In the genomic region with DNA sequence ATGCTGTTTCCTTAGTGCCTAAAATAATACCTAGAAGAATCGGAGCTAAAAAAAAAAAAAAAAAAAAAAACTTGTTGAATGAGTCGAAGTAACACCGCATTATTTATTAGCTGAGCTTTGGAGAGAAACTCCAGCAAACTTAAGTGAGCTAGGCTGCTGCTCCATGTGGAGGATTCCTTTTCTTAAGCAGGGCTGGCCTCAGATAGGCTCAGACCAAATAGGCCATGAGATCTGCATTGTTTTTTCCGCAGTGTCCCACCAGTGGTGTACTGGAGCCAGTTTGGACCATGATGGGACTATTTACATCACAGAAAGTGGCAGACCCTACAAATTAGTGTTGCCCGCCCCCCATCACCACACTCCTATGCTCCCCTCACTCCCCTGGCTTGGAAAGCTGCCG, we compare ENCODE assay signal across 1 cellular context.
TF ChIP-seq lines count a peak whose summit lies in the region.

No MANE protein-coding gene starts in this region.

TF ChIP-seq in WTC11, 78 proteins besides CTCF, POLR2A, EP300 and RAD21 (continued from another document):
- TF ChIP-seq, protein P1, sequence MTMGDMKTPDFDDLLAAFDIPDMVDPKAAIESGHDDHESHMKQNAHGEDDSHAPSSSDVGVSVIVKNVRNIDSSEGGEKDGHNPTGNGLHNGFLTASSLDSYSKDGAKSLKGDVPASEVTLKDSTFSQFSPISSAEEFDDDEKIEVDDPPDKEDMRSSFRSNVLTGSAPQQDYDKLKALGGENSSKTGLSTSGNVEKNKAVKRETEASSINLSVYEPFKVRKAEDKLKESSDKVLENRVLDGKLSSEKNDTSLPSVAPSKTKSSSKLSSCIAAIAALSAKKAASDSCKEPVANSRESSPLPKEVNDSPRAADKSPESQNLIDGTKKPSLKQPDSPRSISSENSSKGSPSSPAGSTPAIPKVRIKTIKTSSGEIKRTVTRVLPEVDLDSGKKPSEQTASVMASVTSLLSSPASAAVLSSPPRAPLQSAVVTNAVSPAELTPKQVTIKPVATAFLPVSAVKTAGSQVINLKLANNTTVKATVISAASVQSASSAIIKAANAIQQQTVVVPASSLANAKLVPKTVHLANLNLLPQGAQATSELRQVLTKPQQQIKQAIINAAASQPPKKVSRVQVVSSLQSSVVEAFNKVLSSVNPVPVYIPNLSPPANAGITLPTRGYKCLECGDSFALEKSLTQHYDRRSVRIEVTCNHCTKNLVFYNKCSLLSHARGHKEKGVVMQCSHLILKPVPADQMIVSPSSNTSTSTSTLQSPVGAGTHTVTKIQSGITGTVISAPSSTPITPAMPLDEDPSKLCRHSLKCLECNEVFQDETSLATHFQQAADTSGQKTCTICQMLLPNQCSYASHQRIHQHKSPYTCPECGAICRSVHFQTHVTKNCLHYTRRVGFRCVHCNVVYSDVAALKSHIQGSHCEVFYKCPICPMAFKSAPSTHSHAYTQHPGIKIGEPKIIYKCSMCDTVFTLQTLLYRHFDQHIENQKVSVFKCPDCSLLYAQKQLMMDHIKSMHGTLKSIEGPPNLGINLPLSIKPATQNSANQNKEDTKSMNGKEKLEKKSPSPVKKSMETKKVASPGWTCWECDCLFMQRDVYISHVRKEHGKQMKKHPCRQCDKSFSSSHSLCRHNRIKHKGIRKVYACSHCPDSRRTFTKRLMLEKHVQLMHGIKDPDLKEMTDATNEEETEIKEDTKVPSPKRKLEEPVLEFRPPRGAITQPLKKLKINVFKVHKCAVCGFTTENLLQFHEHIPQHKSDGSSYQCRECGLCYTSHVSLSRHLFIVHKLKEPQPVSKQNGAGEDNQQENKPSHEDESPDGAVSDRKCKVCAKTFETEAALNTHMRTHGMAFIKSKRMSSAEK (CRISPR knock-in tag; IDR thresholded peaks at IDR 0.05; ENCODE audit: borderline replicate concordance) = no peak
- TF ChIP-seq FOXK1 (CRISPR knock-in tag; IDR thresholded peaks at IDR 0.05) = no peak
- no peak for TF ChIP-seq ELF4 (CRISPR knock-in tag; IDR thresholded peaks at IDR 0.05; ENCODE audit: low read depth)
- TF ChIP-seq ZNF512 (CRISPR knock-in tag; IDR thresholded peaks at IDR 0.05; ENCODE audit: borderline replicate concordance) = no peak
- TF ChIP-seq SP1 (CRISPR knock-in tag; conservative IDR thresholded peaks at IDR 0.05) = no peak
- TF ChIP-seq, protein P2, sequence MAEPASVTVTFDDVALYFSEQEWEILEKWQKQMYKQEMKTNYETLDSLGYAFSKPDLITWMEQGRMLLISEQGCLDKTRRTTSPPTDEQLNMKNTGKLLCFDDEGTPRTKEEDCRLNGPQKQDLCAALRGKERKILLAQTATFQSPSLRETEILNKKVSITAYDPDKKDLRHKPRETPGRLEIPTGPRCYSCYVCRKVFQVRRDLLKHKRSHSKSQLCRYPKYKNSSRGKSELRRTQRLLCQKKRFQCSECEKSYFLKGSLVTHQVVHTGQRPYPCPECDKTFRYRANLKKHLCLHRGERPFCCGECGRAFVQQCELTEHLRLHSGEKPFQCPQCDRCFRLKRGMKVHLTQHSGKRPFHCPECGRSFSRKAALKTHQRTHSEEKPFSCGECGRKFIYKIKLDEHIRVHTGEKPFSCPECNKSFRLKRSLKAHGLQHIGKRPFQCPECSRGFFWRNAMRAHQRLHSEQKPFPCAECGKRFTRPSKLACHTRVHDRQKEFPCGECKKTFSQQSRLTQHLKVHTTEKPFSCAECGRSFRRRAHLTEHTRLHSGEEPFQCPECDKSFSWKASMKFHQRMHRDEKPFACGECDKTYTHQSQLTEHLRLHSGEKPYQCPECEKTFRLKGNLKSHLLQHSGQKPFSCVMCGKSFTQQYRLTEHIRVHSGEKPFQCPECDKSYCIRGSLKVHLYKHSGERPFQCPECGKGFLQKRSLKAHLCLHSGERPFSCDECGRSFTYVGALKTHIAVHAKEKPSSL (CRISPR knock-in tag; conservative IDR thresholded peaks at IDR 0.05) = no peak
- TF ChIP-seq E2F5 (CRISPR knock-in tag; IDR thresholded peaks at IDR 0.05) = no peak
- TF ChIP-seq, protein P3, sequence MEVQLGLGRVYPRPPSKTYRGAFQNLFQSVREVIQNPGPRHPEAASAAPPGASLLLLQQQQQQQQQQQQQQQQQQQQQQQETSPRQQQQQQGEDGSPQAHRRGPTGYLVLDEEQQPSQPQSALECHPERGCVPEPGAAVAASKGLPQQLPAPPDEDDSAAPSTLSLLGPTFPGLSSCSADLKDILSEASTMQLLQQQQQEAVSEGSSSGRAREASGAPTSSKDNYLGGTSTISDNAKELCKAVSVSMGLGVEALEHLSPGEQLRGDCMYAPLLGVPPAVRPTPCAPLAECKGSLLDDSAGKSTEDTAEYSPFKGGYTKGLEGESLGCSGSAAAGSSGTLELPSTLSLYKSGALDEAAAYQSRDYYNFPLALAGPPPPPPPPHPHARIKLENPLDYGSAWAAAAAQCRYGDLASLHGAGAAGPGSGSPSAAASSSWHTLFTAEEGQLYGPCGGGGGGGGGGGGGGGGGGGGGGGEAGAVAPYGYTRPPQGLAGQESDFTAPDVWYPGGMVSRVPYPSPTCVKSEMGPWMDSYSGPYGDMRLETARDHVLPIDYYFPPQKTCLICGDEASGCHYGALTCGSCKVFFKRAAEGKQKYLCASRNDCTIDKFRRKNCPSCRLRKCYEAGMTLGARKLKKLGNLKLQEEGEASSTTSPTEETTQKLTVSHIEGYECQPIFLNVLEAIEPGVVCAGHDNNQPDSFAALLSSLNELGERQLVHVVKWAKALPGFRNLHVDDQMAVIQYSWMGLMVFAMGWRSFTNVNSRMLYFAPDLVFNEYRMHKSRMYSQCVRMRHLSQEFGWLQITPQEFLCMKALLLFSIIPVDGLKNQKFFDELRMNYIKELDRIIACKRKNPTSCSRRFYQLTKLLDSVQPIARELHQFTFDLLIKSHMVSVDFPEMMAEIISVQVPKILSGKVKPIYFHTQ (CRISPR knock-in tag; IDR thresholded peaks at IDR 0.05) = no peak
- TF ChIP-seq HMGXB4 (CRISPR knock-in tag; IDR thresholded peaks at IDR 0.05) = no peak
- TF ChIP-seq MYBL2 (CRISPR knock-in tag; IDR thresholded peaks at IDR 0.05) = no peak
- no peak for TF ChIP-seq FOXJ3 (CRISPR knock-in tag; IDR thresholded peaks at IDR 0.05; ENCODE audit: borderline replicate concordance)
- no peak for TF ChIP-seq TEAD1 (CRISPR knock-in tag; IDR thresholded peaks at IDR 0.05)
- TF ChIP-seq CREB1 (CRISPR knock-in tag; IDR thresholded peaks at IDR 0.05) = no peak
- TF ChIP-seq, protein P4, sequence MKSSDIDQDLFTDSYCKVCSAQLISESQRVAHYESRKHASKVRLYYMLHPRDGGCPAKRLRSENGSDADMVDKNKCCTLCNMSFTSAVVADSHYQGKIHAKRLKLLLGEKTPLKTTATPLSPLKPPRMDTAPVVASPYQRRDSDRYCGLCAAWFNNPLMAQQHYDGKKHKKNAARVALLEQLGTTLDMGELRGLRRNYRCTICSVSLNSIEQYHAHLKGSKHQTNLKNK (CRISPR knock-in tag; IDR thresholded peaks at IDR 0.05) = no peak
- no peak for TF ChIP-seq SMAD3 (CRISPR knock-in tag; IDR thresholded peaks at IDR 0.05; ENCODE audit: borderline replicate concordance)
- no peak for TF ChIP-seq ETV6 (CRISPR knock-in tag; IDR thresholded peaks at IDR 0.05)
- TF ChIP-seq ZNF423 (CRISPR knock-in tag; IDR thresholded peaks at IDR 0.05) = no peak
- TF ChIP-seq TEAD4 (CRISPR knock-in tag; IDR thresholded peaks at IDR 0.05) = no peak
TF ChIP-seq in WTC11: peak in this region for 0.
